In genomic region chr2:128232965-128233789, GRCh38 we compare ENCODE assay signal across 1 cellular context.
TF ChIP-seq lines count a peak whose summit lies in the region.

No MANE protein-coding gene starts in this region.

TF ChIP-seq in HEK293, 187 proteins besides CTCF, POLR2A, EP300 and RAD21 (continued from another document):
- TF ChIP-seq ZSCAN5A (tag by site-specific recombination; IDR thresholded peaks at IDR 0.05) = no peak
- TF ChIP-seq ZIC2 (tag by site-specific recombination; IDR thresholded peaks at IDR 0.05) = peak; percentile 82
- no peak for TF ChIP-seq ZNF560 (tag by site-specific recombination; IDR thresholded peaks at IDR 0.05; ENCODE audit: borderline replicate concordance)
- TF ChIP-seq MYNN (tag by site-specific recombination; IDR thresholded peaks at IDR 0.05; ENCODE audit: borderline replicate concordance) = no peak
- no peak for TF ChIP-seq ZNF169 (tag by site-specific recombination; IDR thresholded peaks at IDR 0.05)
- 0 out of 2 replicates have a peak, but pooled peaks have one; percentile 41 for TF ChIP-seq ZSCAN30 (tag by site-specific recombination; IDR thresholded peaks at IDR 0.05)
- TF ChIP-seq ZNF16 (tag by site-specific recombination; IDR thresholded peaks at IDR 0.05; ENCODE audit: low read depth) = no peak
- TF ChIP-seq ZBTB48 (tag by site-specific recombination; IDR thresholded peaks at IDR 0.05) = 0 out of 2 replicates have a peak, but pooled peaks have one; percentile 70
- no peak for TF ChIP-seq ZNF670 (tag by site-specific recombination; IDR thresholded peaks at IDR 0.05; ENCODE audit: low read depth)
- TF ChIP-seq ZNF558 (tag by site-specific recombination; IDR thresholded peaks at IDR 0.05) = no peak
- no peak for TF ChIP-seq ZNF639 (tag by site-specific recombination; IDR thresholded peaks at IDR 0.05)
- peak; percentile 80 for TF ChIP-seq ZBTB26 (tag by site-specific recombination; optimal IDR thresholded peaks at IDR 0.05)
- TF ChIP-seq, protein P1, sequence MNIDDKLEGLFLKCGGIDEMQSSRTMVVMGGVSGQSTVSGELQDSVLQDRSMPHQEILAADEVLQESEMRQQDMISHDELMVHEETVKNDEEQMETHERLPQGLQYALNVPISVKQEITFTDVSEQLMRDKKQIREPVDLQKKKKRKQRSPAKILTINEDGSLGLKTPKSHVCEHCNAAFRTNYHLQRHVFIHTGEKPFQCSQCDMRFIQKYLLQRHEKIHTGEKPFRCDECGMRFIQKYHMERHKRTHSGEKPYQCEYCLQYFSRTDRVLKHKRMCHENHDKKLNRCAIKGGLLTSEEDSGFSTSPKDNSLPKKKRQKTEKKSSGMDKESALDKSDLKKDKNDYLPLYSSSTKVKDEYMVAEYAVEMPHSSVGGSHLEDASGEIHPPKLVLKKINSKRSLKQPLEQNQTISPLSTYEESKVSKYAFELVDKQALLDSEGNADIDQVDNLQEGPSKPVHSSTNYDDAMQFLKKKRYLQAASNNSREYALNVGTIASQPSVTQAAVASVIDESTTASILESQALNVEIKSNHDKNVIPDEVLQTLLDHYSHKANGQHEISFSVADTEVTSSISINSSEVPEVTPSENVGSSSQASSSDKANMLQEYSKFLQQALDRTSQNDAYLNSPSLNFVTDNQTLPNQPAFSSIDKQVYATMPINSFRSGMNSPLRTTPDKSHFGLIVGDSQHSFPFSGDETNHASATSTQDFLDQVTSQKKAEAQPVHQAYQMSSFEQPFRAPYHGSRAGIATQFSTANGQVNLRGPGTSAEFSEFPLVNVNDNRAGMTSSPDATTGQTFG (tag by site-specific recombination; IDR thresholded peaks at IDR 0.05; ENCODE audit: borderline replicate concordance) = no peak
- TF ChIP-seq ZNF341 (tag by site-specific recombination; IDR thresholded peaks at IDR 0.05; ENCODE audit: low read depth) = peak; percentile 12; the same call in 1 of the 2 replicates
- TF ChIP-seq SALL2 (tag by site-specific recombination; IDR thresholded peaks at IDR 0.05; ENCODE audit: borderline replicate concordance) = no peak
- no peak for TF ChIP-seq ZNF776 (tag by site-specific recombination; IDR thresholded peaks at IDR 0.05; ENCODE audit: borderline replicate concordance)
- no peak for TF ChIP-seq ZNF518A (tag by site-specific recombination; conservative IDR thresholded peaks at IDR 0.05; ENCODE audit: low read depth)
- 0 out of 2 replicates have a peak, but pooled peaks have one; percentile 26 for TF ChIP-seq GLIS1 (tag by site-specific recombination; IDR thresholded peaks at IDR 0.05)
- TF ChIP-seq ZNF292 (tag by site-specific recombination; IDR thresholded peaks at IDR 0.05; ENCODE audit: borderline replicate concordance, low read depth) = no peak
- TF ChIP-seq ZNF335 (tag by site-specific recombination; conservative IDR thresholded peaks at IDR 0.05) = peak; percentile 81
- 0 out of 2 replicates have a peak, but pooled peaks have one; percentile 45 for TF ChIP-seq PATZ1 (tag by site-specific recombination; IDR thresholded peaks at IDR 0.05)
- no peak for TF ChIP-seq PBX3 (CRISPR knock-in tag; IDR thresholded peaks at IDR 0.05)
- 0 out of 2 replicates have a peak, but pooled peaks have one; percentile 48 for TF ChIP-seq ZNF501 (tag by site-specific recombination; IDR thresholded peaks at IDR 0.05)
- TF ChIP-seq ZNF626 (tag by site-specific recombination; IDR thresholded peaks at IDR 0.05) = no peak
- TF ChIP-seq ZNF423 (tag by site-specific recombination; IDR thresholded peaks at IDR 0.05) = peak; percentile 84
- 0 out of 2 replicates have a peak, but pooled peaks have one; percentile 13 for TF ChIP-seq ZNF600 (tag by site-specific recombination; IDR thresholded peaks at IDR 0.05)
- no peak for TF ChIP-seq ZNF266 (tag by site-specific recombination; IDR thresholded peaks at IDR 0.05; ENCODE audit: low read depth)
- TF ChIP-seq ZNF76 (tag by site-specific recombination; IDR thresholded peaks at IDR 0.05; ENCODE audit: borderline replicate concordance, low read depth) = 0 out of 2 replicates have a peak, but pooled peaks have one; percentile 18
- no peak for TF ChIP-seq INSM2 (tag by site-specific recombination; IDR thresholded peaks at IDR 0.05)
- TF ChIP-seq, protein P2, sequence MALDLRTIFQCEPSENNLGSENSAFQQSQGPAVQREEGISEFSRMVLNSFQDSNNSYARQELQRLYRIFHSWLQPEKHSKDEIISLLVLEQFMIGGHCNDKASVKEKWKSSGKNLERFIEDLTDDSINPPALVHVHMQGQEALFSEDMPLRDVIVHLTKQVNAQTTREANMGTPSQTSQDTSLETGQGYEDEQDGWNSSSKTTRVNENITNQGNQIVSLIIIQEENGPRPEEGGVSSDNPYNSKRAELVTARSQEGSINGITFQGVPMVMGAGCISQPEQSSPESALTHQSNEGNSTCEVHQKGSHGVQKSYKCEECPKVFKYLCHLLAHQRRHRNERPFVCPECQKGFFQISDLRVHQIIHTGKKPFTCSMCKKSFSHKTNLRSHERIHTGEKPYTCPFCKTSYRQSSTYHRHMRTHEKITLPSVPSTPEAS (tag by site-specific recombination; IDR thresholded peaks at IDR 0.05) = no peak
- no peak for TF ChIP-seq ZNF214 (tag by site-specific recombination; IDR thresholded peaks at IDR 0.05; ENCODE audit: borderline replicate concordance)
- peak; percentile 80 for TF ChIP-seq ZBTB20 (tag by site-specific recombination; IDR thresholded peaks at IDR 0.05)
- no peak; the same call in 1 of the 2 replicates for TF ChIP-seq ZNF629 (tag by site-specific recombination; IDR thresholded peaks at IDR 0.05)
- TF ChIP-seq ZNF391 (tag by site-specific recombination; IDR thresholded peaks at IDR 0.05; ENCODE audit: borderline replicate concordance, low read depth) = 0 out of 2 replicates have a peak, but pooled peaks have one; percentile 14
